ENCODE assay signal across 16 cellular contexts in the genomic region with DNA sequence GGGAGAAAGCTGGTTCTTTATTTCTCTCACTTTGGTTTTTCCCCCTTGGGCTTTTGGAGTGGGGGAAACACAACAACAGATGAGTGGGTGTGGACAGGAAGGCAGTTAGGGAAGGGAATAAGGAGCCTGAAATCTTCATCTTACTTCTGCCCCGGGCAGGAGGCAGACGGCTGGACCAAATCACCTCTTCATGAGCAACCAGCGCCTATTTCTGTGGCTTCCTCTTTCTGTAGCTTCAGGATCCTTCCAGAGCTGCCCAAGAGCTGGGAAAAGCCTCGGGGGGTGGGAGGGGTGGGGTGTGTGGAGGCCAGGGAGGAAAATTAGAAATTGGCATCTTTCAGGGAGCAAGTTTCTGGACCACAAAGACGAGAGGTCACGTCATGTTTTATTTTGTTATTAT.
"Had no signal": no experiment of that assay in that cellular context is flagged by ENCODE, and none has a peak within 500 bp of the region (broad histone marks: within the 10 kb centered on the region; RNA-seq: fewer than 3 reads in every experiment).

No MANE protein-coding gene starts in this region.

- H3K9me3 ChIP-seq: ascending aorta, heart right ventricle, tibial nerve had no signal

- H3K4me3 ChIP-seq: ascending aorta, heart right ventricle, neural progenitor cell, tibial nerve had no signal

- H3K4me2 ChIP-seq: neural progenitor cell had no signal

- H3K4me1 Mint-ChIP-seq: activated CD4-positive, alpha-beta T cell treated with anti-CD3 and anti-CD28 coated beads for 36 hours; activated naive CD8-positive, alpha-beta T cell treated with anti-CD3 and anti-CD28 coated beads, Interleukin-2, amount 50 U/mL, for 24 hours; stimulated activated memory B cell treated with anti-CD40 and anti-IgM and Interleukin-4, amounts not matched to agents 10 μg/mL and 1 μg/mL and 100 μg/mL, for 72 hours had no signal

- DNase-seq: activated CD4-positive, alpha-beta T cell treated with anti-CD3 and anti-CD28 coated beads for 36 hours; activated CD8-positive, alpha-beta memory T cell treated with anti-CD3 and anti-CD28 coated beads, Interleukin-2, amount 50 U/mL, for 48 hours; activated CD8-positive, alpha-beta T cell treated with anti-CD3 and anti-CD28 coated beads, Interleukin-2, amount 10 ng/mL, durations not matched to agents 7 days and 5 days; activated naive CD8-positive, alpha-beta T cell treated with anti-CD3 and anti-CD28 coated beads, Interleukin-2, amount 50 U/mL, for 24 hours; effector CD8-positive, alpha-beta T cell; heart right ventricle; mesenchymal stem cell; right cardiac atrium; small intestine; T-helper 9 cell had no signal

- H3K9me3 Mint-ChIP-seq: neural progenitor cell had no signal

- H3K36me3 Mint-ChIP-seq: neural progenitor cell had no signal

- H3K27ac Mint-ChIP-seq: activated CD4-positive, alpha-beta T cell treated with anti-CD3 and anti-CD28 coated beads for 36 hours; activated CD8-positive, alpha-beta T cell treated with anti-CD3 and anti-CD28 coated beads, Interleukin-2, amount 10 ng/mL, durations not matched to agents 7 days and 5 days; activated naive CD8-positive, alpha-beta T cell treated with anti-CD3 and anti-CD28 coated beads, Interleukin-2, amount 50 U/mL, for 24 hours; stimulated activated memory B cell treated with anti-CD40 and anti-IgM and Interleukin-4, amounts not matched to agents 10 μg/mL and 1 μg/mL and 100 μg/mL, for 72 hours had no signal

- H3K27me3 ChIP-seq: ascending aorta, neural progenitor cell had no signal

- H2AFZ ChIP-seq: neural progenitor cell, parathyroid adenoma had no signal

- H3K9ac ChIP-seq: neural progenitor cell, parathyroid adenoma had no signal

- H3K4me1 ChIP-seq: ascending aorta, parathyroid adenoma had no signal

- ATAC-seq: activated CD4-positive, alpha-beta T cell treated with anti-CD3 and anti-CD28 coated beads for 36 hours; activated CD8-positive, alpha-beta T cell treated with anti-CD3 and anti-CD28 coated beads, Interleukin-2, amount 10 ng/mL, durations not matched to agents 7 days and 5 days; activated naive CD8-positive, alpha-beta T cell treated with anti-CD3 and anti-CD28 coated beads, Interleukin-2, amount 50 U/mL, for 24 hours; heart right ventricle; left lobe of liver; right cardiac atrium; stimulated activated memory B cell treated with anti-CD40 and anti-IgM and Interleukin-4, amounts not matched to agents 10 μg/mL and 1 μg/mL and 100 μg/mL, for 72 hours had no signal

- H3K27ac ChIP-seq: ascending aorta, heart right ventricle, neural progenitor cell, parathyroid adenoma, tibial nerve had no signal

- H3K36me3 ChIP-seq: ascending aorta, heart right ventricle, neural progenitor cell, tibial nerve had no signal

- H3K4me3 Mint-ChIP-seq: activated CD4-positive, alpha-beta T cell treated with anti-CD3 and anti-CD28 coated beads for 36 hours; activated CD8-positive, alpha-beta T cell treated with anti-CD3 and anti-CD28 coated beads, Interleukin-2, amount 10 ng/mL, durations not matched to agents 7 days and 5 days; activated naive CD8-positive, alpha-beta T cell treated with anti-CD3 and anti-CD28 coated beads, Interleukin-2, amount 50 U/mL, for 24 hours; neural progenitor cell; stimulated activated memory B cell treated with anti-CD40 and anti-IgM and Interleukin-4, amounts not matched to agents 10 μg/mL and 1 μg/mL and 100 μg/mL, for 72 hours had no signal
